1 cellular context compared by ENCODE assay signal in the genomic region with DNA sequence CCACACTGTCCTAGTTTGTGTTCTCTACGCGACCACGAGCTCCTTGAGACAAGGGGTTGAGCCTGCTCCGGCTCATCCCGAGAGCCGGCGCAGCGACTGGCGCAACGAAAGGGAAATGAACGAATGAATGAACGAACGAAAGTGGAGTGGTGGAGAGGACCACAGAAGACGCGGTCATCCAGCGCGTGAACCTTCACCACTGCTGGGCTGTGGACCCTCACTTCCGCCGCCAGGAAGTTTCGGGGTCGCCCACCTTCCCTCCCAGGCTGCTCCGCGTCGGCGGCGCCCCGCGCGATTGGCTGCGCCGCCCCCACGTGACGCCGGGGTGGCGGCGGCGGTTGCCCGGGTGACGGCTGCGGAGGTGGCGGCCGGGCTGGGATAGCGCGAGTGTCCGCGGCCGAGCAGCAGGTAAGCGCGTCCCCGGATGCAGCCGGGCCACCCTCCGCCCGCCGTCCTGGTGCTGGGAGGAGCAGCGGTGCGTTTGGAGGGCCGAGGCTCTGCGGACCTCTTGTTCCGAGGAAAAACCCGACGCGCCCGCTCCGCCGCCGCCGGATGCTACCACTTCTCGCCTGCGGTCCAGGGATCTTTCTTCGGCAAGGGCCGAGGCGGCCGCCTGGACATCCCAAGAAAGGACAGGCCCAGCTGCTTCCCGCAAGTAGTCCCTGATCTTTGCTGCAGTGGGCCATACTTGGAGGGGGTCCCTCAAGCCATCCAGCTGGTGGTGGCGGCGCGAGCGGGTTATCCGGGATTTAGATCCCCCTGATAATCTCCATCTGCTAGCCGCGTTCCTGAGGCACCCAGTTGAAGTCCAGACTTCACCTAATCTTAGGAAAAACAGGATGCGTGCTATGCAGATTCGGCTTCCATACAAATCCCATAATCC.
TF ChIP-seq lines count a peak whose summit lies in the region.

A gene with protein sequence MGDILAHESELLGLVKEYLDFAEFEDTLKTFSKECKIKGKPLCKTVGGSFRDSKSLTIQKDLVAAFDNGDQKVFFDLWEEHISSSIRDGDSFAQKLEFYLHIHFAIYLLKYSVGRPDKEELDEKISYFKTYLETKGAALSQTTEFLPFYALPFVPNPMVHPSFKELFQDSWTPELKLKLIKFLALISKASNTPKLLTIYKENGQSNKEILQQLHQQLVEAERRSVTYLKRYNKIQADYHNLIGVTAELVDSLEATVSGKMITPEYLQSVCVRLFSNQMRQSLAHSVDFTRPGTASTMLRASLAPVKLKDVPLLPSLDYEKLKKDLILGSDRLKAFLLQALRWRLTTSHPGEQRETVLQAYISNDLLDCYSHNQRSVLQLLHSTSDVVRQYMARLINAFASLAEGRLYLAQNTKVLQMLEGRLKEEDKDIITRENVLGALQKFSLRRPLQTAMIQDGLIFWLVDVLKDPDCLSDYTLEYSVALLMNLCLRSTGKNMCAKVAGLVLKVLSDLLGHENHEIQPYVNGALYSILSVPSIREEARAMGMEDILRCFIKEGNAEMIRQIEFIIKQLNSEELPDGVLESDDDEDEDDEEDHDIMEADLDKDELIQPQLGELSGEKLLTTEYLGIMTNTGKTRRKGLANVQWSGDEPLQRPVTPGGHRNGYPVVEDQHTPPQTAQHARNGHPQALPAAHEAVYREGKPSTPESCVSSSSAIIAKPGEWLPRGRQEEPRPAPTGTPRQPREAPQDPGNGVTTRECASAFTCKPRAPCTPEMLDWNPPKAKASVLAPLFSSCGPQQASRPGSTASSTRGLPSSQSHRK (plus strand): TSS at position 341 of the 883 bp plus-strand sequence. CDS start 7,608 bp downstream, outside the sequence.

TF ChIP-seq in HepG2, 621 proteins besides CTCF, POLR2A, EP300 and RAD21 (continued from another document and continues in another):
- TF ChIP-seq, protein P1, sequence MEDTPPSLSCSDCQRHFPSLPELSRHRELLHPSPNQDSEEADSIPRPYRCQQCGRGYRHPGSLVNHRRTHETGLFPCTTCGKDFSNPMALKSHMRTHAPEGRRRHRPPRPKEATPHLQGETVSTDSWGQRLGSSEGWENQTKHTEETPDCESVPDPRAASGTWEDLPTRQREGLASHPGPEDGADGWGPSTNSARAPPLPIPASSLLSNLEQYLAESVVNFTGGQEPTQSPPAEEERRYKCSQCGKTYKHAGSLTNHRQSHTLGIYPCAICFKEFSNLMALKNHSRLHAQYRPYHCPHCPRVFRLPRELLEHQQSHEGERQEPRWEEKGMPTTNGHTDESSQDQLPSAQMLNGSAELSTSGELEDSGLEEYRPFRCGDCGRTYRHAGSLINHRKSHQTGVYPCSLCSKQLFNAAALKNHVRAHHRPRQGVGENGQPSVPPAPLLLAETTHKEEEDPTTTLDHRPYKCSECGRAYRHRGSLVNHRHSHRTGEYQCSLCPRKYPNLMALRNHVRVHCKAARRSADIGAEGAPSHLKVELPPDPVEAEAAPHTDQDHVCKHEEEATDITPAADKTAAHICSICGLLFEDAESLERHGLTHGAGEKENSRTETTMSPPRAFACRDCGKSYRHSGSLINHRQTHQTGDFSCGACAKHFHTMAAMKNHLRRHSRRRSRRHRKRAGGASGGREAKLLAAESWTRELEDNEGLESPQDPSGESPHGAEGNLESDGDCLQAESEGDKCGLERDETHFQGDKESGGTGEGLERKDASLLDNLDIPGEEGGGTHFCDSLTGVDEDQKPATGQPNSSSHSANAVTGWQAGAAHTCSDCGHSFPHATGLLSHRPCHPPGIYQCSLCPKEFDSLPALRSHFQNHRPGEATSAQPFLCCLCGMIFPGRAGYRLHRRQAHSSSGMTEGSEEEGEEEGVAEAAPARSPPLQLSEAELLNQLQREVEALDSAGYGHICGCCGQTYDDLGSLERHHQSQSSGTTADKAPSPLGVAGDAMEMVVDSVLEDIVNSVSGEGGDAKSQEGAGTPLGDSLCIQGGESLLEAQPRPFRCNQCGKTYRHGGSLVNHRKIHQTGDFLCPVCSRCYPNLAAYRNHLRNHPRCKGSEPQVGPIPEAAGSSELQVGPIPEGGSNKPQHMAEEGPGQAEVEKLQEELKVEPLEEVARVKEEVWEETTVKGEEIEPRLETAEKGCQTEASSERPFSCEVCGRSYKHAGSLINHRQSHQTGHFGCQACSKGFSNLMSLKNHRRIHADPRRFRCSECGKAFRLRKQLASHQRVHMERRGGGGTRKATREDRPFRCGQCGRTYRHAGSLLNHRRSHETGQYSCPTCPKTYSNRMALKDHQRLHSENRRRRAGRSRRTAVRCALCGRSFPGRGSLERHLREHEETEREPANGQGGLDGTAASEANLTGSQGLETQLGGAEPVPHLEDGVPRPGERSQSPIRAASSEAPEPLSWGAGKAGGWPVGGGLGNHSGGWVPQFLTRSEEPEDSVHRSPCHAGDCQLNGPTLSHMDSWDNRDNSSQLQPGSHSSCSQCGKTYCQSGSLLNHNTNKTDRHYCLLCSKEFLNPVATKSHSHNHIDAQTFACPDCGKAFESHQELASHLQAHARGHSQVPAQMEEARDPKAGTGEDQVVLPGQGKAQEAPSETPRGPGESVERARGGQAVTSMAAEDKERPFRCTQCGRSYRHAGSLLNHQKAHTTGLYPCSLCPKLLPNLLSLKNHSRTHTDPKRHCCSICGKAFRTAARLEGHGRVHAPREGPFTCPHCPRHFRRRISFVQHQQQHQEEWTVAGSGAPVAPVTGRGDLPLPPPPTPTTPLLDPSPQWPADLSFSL (CRISPR knock-in tag; IDR thresholded peaks at IDR 0.05), result no peak
- 0 out of 2 replicates have a peak, but pooled peaks have one; percentile 32 for TF ChIP-seq ZSCAN25 (CRISPR knock-in tag; IDR thresholded peaks at IDR 0.05)
- TF ChIP-seq MEIS2 (CRISPR knock-in tag; IDR thresholded peaks at IDR 0.05), result peak; percentile 73; the same call in 1 of the 2 replicates
- peak; percentile 97; the same call in 2 of the 3 replicates for TF ChIP-seq MXI1 (IDR thresholded peaks at IDR 0.05; ENCODE audit: borderline replicate concordance, low read depth, low read length)
- TF ChIP-seq, protein P2, sequence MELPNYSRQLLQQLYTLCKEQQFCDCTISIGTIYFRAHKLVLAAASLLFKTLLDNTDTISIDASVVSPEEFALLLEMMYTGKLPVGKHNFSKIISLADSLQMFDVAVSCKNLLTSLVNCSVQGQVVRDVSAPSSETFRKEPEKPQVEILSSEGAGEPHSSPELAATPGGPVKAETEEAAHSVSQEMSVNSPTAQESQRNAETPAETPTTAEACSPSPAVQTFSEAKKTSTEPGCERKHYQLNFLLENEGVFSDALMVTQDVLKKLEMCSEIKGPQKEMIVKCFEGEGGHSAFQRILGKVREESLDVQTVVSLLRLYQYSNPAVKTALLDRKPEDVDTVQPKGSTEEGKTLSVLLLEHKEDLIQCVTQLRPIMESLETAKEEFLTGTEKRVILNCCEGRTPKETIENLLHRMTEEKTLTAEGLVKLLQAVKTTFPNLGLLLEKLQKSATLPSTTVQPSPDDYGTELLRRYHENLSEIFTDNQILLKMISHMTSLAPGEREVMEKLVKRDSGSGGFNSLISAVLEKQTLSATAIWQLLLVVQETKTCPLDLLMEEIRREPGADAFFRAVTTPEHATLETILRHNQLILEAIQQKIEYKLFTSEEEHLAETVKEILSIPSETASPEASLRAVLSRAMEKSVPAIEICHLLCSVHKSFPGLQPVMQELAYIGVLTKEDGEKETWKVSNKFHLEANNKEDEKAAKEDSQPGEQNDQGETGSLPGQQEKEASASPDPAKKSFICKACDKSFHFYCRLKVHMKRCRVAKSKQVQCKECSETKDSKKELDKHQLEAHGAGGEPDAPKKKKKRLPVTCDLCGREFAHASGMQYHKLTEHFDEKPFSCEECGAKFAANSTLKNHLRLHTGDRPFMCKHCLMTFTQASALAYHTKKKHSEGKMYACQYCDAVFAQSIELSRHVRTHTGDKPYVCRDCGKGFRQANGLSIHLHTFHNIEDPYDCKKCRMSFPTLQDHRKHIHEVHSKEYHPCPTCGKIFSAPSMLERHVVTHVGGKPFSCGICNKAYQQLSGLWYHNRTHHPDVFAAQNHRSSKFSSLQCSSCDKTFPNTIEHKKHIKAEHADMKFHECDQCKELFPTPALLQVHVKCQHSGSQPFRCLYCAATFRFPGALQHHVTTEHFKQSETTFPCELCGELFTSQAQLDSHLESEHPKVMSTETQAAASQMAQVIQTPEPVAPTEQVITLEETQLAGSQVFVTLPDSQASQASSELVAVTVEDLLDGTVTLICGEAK (IDR thresholded peaks at IDR 0.05), result no peak
- TF ChIP-seq, protein P2 (CRISPR knock-in tag; IDR thresholded peaks at IDR 0.05), result peak; percentile 46; the same call in 1 of the 2 replicates
- peak; percentile 55 for TF ChIP-seq HDAC2 (CRISPR knock-in tag; IDR thresholded peaks at IDR 0.05)
- peak; percentile 76 for TF ChIP-seq ERF (CRISPR knock-in tag; IDR thresholded peaks at IDR 0.05)
- no peak for TF ChIP-seq HMGA1 (CRISPR knock-in tag; conservative IDR thresholded peaks at IDR 0.05)
- no peak for TF ChIP-seq CENPX (CRISPR knock-in tag; IDR thresholded peaks at IDR 0.05)
- no peak for TF ChIP-seq PAF1 (CRISPR knock-in tag; IDR thresholded peaks at IDR 0.05)
- TF ChIP-seq, protein P3, sequence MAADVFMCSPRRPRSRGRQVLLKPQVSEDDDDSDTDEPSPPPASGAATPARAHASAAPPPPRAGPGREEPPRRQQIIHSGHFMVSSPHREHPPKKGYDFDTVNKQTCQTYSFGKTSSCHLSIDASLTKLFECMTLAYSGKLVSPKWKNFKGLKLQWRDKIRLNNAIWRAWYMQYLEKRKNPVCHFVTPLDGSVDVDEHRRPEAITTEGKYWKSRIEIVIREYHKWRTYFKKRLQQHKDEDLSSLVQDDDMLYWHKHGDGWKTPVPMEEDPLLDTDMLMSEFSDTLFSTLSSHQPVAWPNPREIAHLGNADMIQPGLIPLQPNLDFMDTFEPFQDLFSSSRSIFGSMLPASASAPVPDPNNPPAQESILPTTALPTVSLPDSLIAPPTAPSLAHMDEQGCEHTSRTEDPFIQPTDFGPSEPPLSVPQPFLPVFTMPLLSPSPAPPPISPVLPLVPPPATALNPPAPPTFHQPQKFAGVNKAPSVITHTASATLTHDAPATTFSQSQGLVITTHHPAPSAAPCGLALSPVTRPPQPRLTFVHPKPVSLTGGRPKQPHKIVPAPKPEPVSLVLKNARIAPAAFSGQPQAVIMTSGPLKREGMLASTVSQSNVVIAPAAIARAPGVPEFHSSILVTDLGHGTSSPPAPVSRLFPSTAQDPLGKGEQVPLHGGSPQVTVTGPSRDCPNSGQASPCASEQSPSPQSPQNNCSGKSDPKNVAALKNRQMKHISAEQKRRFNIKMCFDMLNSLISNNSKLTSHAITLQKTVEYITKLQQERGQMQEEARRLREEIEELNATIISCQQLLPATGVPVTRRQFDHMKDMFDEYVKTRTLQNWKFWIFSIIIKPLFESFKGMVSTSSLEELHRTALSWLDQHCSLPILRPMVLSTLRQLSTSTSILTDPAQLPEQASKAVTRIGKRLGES (CRISPR knock-in tag; IDR thresholded peaks at IDR 0.05; ENCODE audit: borderline replicate concordance), result no peak
- 0 out of 2 replicates have a peak, but pooled peaks have one; percentile 15 for TF ChIP-seq ZNF614 (CRISPR knock-in tag; IDR thresholded peaks at IDR 0.05; ENCODE audit: borderline replicate concordance)
- no peak for TF ChIP-seq FIP1L1 (IDR thresholded peaks at IDR 0.05; ENCODE audit: borderline replicate concordance, insufficient read depth, low read depth, low read length)
- peak; percentile 87 for TF ChIP-seq MXD4 (CRISPR knock-in tag; IDR thresholded peaks at IDR 0.05)
- no peak; the same call in 1 of the 2 replicates for TF ChIP-seq ZNF558 (CRISPR knock-in tag; IDR thresholded peaks at IDR 0.05; ENCODE audit: borderline replicate concordance)
- TF ChIP-seq ZNF354B (CRISPR knock-in tag; IDR thresholded peaks at IDR 0.05), result no peak
- TF ChIP-seq NBN (conservative IDR thresholded peaks at IDR 0.05), result no peak
- TF ChIP-seq ZNF570 (CRISPR knock-in tag; IDR thresholded peaks at IDR 0.05; ENCODE audit: borderline replicate concordance), result 0 out of 2 replicates have a peak, but pooled peaks have one; percentile 38
- TF ChIP-seq ELF4 (CRISPR knock-in tag; IDR thresholded peaks at IDR 0.05; ENCODE audit: borderline replicate concordance), result no peak
- TF ChIP-seq ZNF619 (CRISPR knock-in tag; IDR thresholded peaks at IDR 0.05), result peak; percentile 18; the same call in 1 of the 2 replicates
- TF ChIP-seq SRSF1 (optimal IDR thresholded peaks at IDR 0.05; ENCODE audit: low read depth, low read length), result peak; percentile 53
- peak; percentile 33; the same call in 1 of the 2 replicates for TF ChIP-seq ZBTB3 (CRISPR knock-in tag; IDR thresholded peaks at IDR 0.05; ENCODE audit: borderline replicate concordance, low read depth)
- TF ChIP-seq TCF12 (IDR thresholded peaks at IDR 0.05), result no peak
- TF ChIP-seq TCF12 (CRISPR knock-in tag; IDR thresholded peaks at IDR 0.05), result 0 out of 2 replicates have a peak, but pooled peaks have one; percentile 37
